Comparison of ENCODE assay signal across 23 cellular contexts in the genomic region with DNA sequence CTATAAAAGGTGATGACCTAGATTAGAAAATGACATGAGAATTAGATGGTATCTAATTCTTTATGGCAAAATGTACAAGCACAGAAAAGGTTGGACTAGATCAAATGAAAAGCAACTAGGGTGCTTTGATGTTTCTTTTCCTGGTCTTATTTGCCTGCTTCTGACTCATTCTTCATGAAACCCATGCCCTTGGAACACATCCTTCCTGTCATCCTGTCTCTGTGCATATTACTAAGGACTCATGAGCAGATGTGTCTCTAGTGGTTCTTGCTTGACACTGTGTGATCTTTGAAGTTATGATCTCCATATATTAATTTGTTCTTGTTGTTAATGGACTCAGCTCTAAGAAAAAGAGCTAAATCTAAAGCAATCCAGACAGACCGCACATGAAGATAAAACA.
A peak's percentile ranks its signal among the peaks of the same experiment; 100 is the strongest.
DNase-seq lines count a peak whose midpoint lies in the region; ATAC-seq, FAIRE-seq and TF ChIP-seq lines count a peak whose summit lies in the region.
"Had no signal": no experiment of that assay in that cellular context is flagged by ENCODE, and none has a peak within 500 bp of the region (broad histone marks: within the 10 kb centered on the region; RNA-seq: fewer than 3 reads in every experiment).

No MANE protein-coding gene starts in this region.

- H2AK5ac ChIP-seq in trophoblast cell (ENCODE audit: low read length) = no peak overlapping the region

- H3K4me2 ChIP-seq in trophoblast cell (ENCODE audit: low read length) = no peak overlapping the region

- H3K18ac ChIP-seq in trophoblast cell (ENCODE audit: low read length) = no peak overlapping the region

- no peak overlapping the region for H4K12ac ChIP-seq in trophoblast cell (ENCODE audit: low read depth, low read length)

- H3K27me3 ChIP-seq in bronchial epithelial cell (ENCODE audit: control insufficient read depth, insufficient read depth, low read length) (no peaks in the 10 kb centered on the region), trophoblast cell (ENCODE audit: insufficient read depth, low read length) (no peaks in the 10 kb centered on the region)
- H3K27me3 ChIP-seq: brain microvascular endothelial cell, thyroid gland had no signal

- no peak for TF ChIP-seq CTCF in bronchial epithelial cell (IDR thresholded peaks at IDR 0.05; ENCODE audit: insufficient read depth, low read length, severe bottlenecking)

- H3K9me3 ChIP-seq in trophoblast cell (ENCODE audit: insufficient read depth, low read depth, low read length) = no peaks in the 10 kb centered on the region
- H3K9me3 ChIP-seq: psoas muscle, thyroid gland had no signal

- no peak overlapping the region for H3K4ac ChIP-seq in trophoblast cell (ENCODE audit: low read depth, low read length)

- no peak overlapping the region for H2BK5ac ChIP-seq in trophoblast cell (ENCODE audit: low read depth, low read length, poor library complexity)

- ATAC-seq in GM21390 (IDR thresholded peaks at IDR 0.05; ENCODE audit: unreplicated experiment) = no peak
- ATAC-seq: psoas muscle had no signal

- no peak overlapping the region for H3K9ac ChIP-seq in trophoblast cell (ENCODE audit: low read length)

- H2BK12ac ChIP-seq in trophoblast cell (ENCODE audit: low read length) = no peak overlapping the region

- H3K79me1 ChIP-seq in trophoblast cell (ENCODE audit: low read length) = no peaks in the 10 kb centered on the region

- H4K91ac ChIP-seq in trophoblast cell (ENCODE audit: low read depth, low read length) = no peak overlapping the region

- H3K4me3 ChIP-seq in bronchial epithelial cell (ENCODE audit: low read depth, low read length) (no peak overlapping the region), trophoblast cell (ENCODE audit: low read depth, low read length) (no peak overlapping the region)
- H3K4me3 ChIP-seq: psoas muscle, thyroid gland had no signal

- H3K27ac ChIP-seq in trophoblast cell (ENCODE audit: low read depth, low read length) = no peak overlapping the region
- H3K27ac ChIP-seq: brain microvascular endothelial cell, psoas muscle, thyroid gland had no signal

- no peak overlapping the region for H2BK120ac ChIP-seq in trophoblast cell (ENCODE audit: insufficient read depth, low read length, poor library complexity)

- FAIRE-seq in bronchial epithelial cell (lab: Jason Lieb, UNC) = no peak
- FAIRE-seq: frontal cortex, small intestine had no signal

- no peak overlapping the region for H4K8ac ChIP-seq in trophoblast cell (ENCODE audit: low read depth, low read length)

- H3K23ac ChIP-seq in trophoblast cell (ENCODE audit: low read length) = no peak overlapping the region

- no peaks in the 10 kb centered on the region for H3K79me2 ChIP-seq in trophoblast cell (ENCODE audit: control insufficient read depth, insufficient read depth, low read length, poor library complexity)

- no CpG with 5 or more reads among the region's 1 CpG for WGBS in trophoblast cell (ENCODE audit: extremely low coverage, insufficient coverage, insufficient read length)

- H3K14ac ChIP-seq in trophoblast cell (ENCODE audit: low read length) = no peak overlapping the region

- DNase-seq in EH (ENCODE audit: low read depth) (peak; percentile 12), M059J (ENCODE audit: low read depth) (peak; percentile 26), bronchial epithelial cell (ENCODE audit: low read depth) (peak; percentile 8), myocyte (ENCODE audit: low read depth) (peak; percentile 21), trophoblast cell (no peak)
- no peak for DNase-seq in stimulated activated CD4-positive, alpha-beta T cell treated with anti-CD3 and anti-CD28 coated beads, Interleukin-1b, Interleukin-23, amount 100 ng/mL, for 48 hours
- DNase-seq: activated gamma-delta T cell treated with Interleukin-2 at 50 U/mL for 16 hours; activated T-cell treated with anti-CD3 and anti-CD28 coated beads, Interleukin-2, amount 50 U/mL, for 1 hour; brain microvascular endothelial cell; cortex of kidney; DMS79 treated with DMSO at 0.1 percent for 48 hours; HFFc6; islet precursor cell; NCI-H1694 treated with DMSO at 0.1 percent for 48 hours; psoas muscle; Right ventricle myocardium superior; small intestine; stimulated activated CD4-positive, alpha-beta T cell treated with anti-CD3 and anti-CD28 coated beads, Interleukin-4, amount 100 ng/mL, for 1 hour; stimulated activated naive CD4-positive, alpha-beta T cell treated with Interleukin-2 at 50 U/mL for 16 hours; SW 1271; thyroid gland had no signal

- peaks cover 2 to 3% of the 10 kb centered on the region in 2 experiments for H3K4me1 ChIP-seq in trophoblast cell (ENCODE audit: control insufficient read depth in 1 of 2, insufficient read depth in 2 of 2, low read length in 2 of 2)
- H3K4me1 ChIP-seq: psoas muscle, thyroid gland had no signal

- H3K36me3 ChIP-seq in bronchial epithelial cell (ENCODE audit: control insufficient read depth, insufficient read depth, low read length) = no peaks in the 10 kb centered on the region
- H3K36me3 ChIP-seq in trophoblast cell (ENCODE audit: control insufficient read depth in 1 of 2, insufficient read depth in 2 of 2, low read length in 2 of 2) = no peaks in the 10 kb centered on the region
- H3K36me3 ChIP-seq: brain microvascular endothelial cell, thyroid gland had no signal

- H2AFZ ChIP-seq in trophoblast cell (ENCODE audit: insufficient read depth, low read length, poor library complexity) = no peak overlapping the region

Comparison
In these comparisons a context has a peak if more than half of its experiments do, and no peak if none do; other contexts are left out.
1. DNase-seq: peak in EH (single experiment), M059J (single experiment), bronchial epithelial cell (single experiment) and myocyte (single experiment); none in trophoblast cell (0 of 2) and stimulated activated CD4-positive, alpha-beta T cell treated with anti-CD3 and anti-CD28 coated beads, Interleukin-1b, Interleukin-23, amount 100 ng/mL, for 48 hours (single experiment).